In the genomic region with DNA sequence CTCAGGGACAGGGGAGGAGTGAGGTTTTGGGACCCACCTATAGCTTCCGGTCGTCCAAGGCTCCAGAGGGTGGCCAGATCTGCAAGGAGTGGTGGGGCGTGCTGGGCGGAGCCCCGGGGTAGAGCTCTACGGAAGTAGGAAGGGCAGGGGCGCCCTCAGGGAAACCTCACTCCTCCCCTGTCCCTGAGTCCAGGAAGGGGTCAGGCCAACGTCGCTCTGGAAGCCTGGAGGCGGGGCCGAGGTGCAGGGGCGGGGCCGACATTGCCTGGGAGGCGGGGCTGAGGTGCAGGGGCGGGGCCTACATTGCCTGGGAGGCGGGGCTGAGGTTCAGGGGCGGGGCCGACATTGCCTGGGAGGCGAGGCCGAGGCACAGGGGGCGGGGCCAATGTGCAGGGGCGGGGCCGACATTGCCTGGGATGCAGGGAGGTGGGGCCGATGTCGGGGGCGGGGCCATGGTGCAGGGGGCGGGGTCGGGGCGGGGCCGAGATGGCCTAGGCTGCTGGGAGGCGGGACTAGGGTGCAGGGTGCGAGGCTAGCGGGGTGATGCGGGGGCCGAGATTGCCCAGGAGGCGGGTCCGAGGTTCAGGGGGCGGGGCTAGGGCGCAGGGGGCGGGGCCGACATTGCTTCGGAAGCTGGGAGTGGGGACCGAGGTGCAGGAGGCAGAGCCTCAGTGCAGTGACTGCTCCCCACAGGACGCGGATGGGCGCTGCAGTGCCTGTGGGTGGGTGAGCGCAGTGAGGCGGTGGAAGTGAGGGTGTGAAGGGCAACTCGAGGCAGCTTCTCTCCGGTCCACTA, we compare ENCODE assay signal across 8 cellular contexts. TPM values are rescaled to one million over a fixed set of nuclear protein-coding genes. Genes with fewer than 3 reads are reported as not detected.
DNase-seq lines count a peak whose midpoint lies in the region; ATAC-seq and TF ChIP-seq lines count a peak whose summit lies in the region.

No MANE protein-coding gene starts in this region.

- H3K27me3 ChIP-seq in DND-41 (ENCODE audit: insufficient read depth, low read length, poor library complexity): no peaks in the 10 kb centered on the region
- H3K27me3 ChIP-seq in duodenal mucosa (ENCODE audit: control insufficient read depth in 1 of 2, insufficient read depth in 2 of 2, low read length in 2 of 2): peaks cover 0 to 12% of the 10 kb centered on the region in 2 donors
- no peaks in the 10 kb centered on the region for H3K27me3 ChIP-seq in mesendoderm (ENCODE audit: insufficient read depth, low read length, poor library complexity)

- no CpG with 5 or more reads among the region's 50 CpGs for WGBS in mesendoderm (ENCODE audit: extremely low coverage, insufficient coverage, low lambda C conversion rate)

- ATAC-seq in DND-41 (ENCODE audit: insufficient read depth, low read depth): peak; percentile 29; the same call in 1 of the 3 replicates
- peak; percentile 73 to 77 for ATAC-seq in stimulated activated naive B cell treated with anti-CD40 and anti-IgM and Interleukin-4, amounts not matched to agents 10 μg/mL and 1 μg/mL and 100 μg/mL, for 72 hours (replicated peaks)
- no peak for ATAC-seq in GM18909 (IDR thresholded peaks at IDR 0.05; ENCODE audit: poor library complexity, unreplicated experiment)
- ATAC-seq in HG02981 (IDR thresholded peaks at IDR 0.05; ENCODE audit: unreplicated experiment): no peak

- H3K9ac ChIP-seq in DND-41 (ENCODE audit: low read depth, low read length) (no peak overlapping the region), duodenal mucosa (ENCODE audit: low read depth in 1 of 2, low read length in 2 of 2) (peak overlapping the region in 1 of 2 donors; percentile 57), mesendoderm (ENCODE audit: low read length) (peak overlapping the region; percentile 56)

- no peak overlapping the region for H3K18ac ChIP-seq in mesendoderm (ENCODE audit: low read length)

- H4K5ac ChIP-seq in mesendoderm (ENCODE audit: low read length): no peak overlapping the region

- H3K27ac Mint-ChIP-seq in stimulated activated naive B cell treated with anti-CD40 and anti-IgM and Interleukin-4, amounts not matched to agents 10 μg/mL and 1 μg/mL and 100 μg/mL, for 72 hours: no peak overlapping the region

- DNase-seq in DND-41 (peak; percentile 47), MV-4-11 (lab: John Stamatoyannopoulos, UW) (peak; percentile 98), mesendoderm (peak; percentile 87)
- DNase-seq in activated CD4-positive, alpha-beta T cell treated with anti-CD3 and anti-CD28 coated beads, Interleukin-2, amount 50 U/mL, for 1 hour: peak; percentile 68
- peak; percentile 38 for DNase-seq in stimulated activated naive B cell treated with anti-CD40 and anti-IgM and Interleukin-4, amounts not matched to agents 10 μg/mL and 1 μg/mL and 100 μg/mL, for 72 hours

- H2AFZ ChIP-seq in DND-41 (ENCODE audit: low read depth, low read length): no peak overlapping the region

- H3K9me3 ChIP-seq in DND-41 (ENCODE audit: insufficient read depth, low read length, severe bottlenecking) (no peaks in the 10 kb centered on the region), duodenal mucosa (ENCODE audit: control insufficient read depth in 1 of 2, low read length in 2 of 2) (peaks cover 0 to 2% of the 10 kb centered on the region in 2 donors)

- no peak overlapping the region for H2BK120ac ChIP-seq in mesendoderm (ENCODE audit: low read depth, low read length)

- no peak overlapping the region for H3K4me2 ChIP-seq in DND-41 (ENCODE audit: insufficient read depth, low read length)
- H3K4me2 ChIP-seq in mesendoderm (ENCODE audit: low read length): peak overlapping the region; percentile 71

- H3K36me3 ChIP-seq in DND-41 (ENCODE audit: insufficient read depth, low read length): no peaks in the 10 kb centered on the region
- H3K36me3 ChIP-seq in duodenal mucosa (ENCODE audit: control insufficient read depth in 1 of 2, insufficient read depth in 2 of 2, low read length in 2 of 2): no peaks in the 10 kb centered on the region
- no peaks in the 10 kb centered on the region for H3K36me3 ChIP-seq in mesendoderm (ENCODE audit: control insufficient read depth, insufficient read depth, low read length)

- H3K4me1 Mint-ChIP-seq in stimulated activated naive B cell treated with anti-CD40 and anti-IgM and Interleukin-4, amounts not matched to agents 10 μg/mL and 1 μg/mL and 100 μg/mL, for 72 hours: peaks cover 5 to 10% of the 10 kb centered on the region in 2 donors

- no peak overlapping the region for H3K4ac ChIP-seq in mesendoderm (ENCODE audit: low read depth, low read length)

- peak overlapping the region; percentile 84 for H3K56ac ChIP-seq in mesendoderm (ENCODE audit: low read length)

- H3K4me3 ChIP-seq in DND-41 (ENCODE audit: low read depth in 1 of 2, low read length in 2 of 2) (no peak overlapping the region), duodenal mucosa (ENCODE audit: low read depth in 1 of 2, low read length in 2 of 2) (peak overlapping the region; percentile 31 to 61), mesendoderm (ENCODE audit: low read length) (no peak overlapping the region)

- no peaks in the 10 kb centered on the region for H4K20me1 ChIP-seq in DND-41 (ENCODE audit: insufficient read depth, low read length)

- H3K9me3 Mint-ChIP-seq in stimulated activated naive B cell treated with anti-CD40 and anti-IgM and Interleukin-4, amounts not matched to agents 10 μg/mL and 1 μg/mL and 100 μg/mL, for 72 hours: peaks cover 0 to 8% of the 10 kb centered on the region in 2 donors

- H3K4me1 ChIP-seq in DND-41 (ENCODE audit: insufficient read depth, low read length) (no peaks in the 10 kb centered on the region), duodenal mucosa (ENCODE audit: control insufficient read depth in 1 of 2, insufficient read depth in 2 of 2, low read length in 2 of 2) (peaks cover 5 to 6% of the 10 kb centered on the region in 2 donors), mesendoderm (ENCODE audit: control insufficient read depth, low read depth, low read length) (peaks cover 1% of the 10 kb centered on the region)

- peak overlapping the region; percentile 43 to 51 for H3K4me3 Mint-ChIP-seq in stimulated activated naive B cell treated with anti-CD40 and anti-IgM and Interleukin-4, amounts not matched to agents 10 μg/mL and 1 μg/mL and 100 μg/mL, for 72 hours

- peaks cover 0 to 3% of the 10 kb centered on the region in 2 donors for H3K36me3 Mint-ChIP-seq in stimulated activated naive B cell treated with anti-CD40 and anti-IgM and Interleukin-4, amounts not matched to agents 10 μg/mL and 1 μg/mL and 100 μg/mL, for 72 hours

- H3K27ac ChIP-seq in DND-41 (ENCODE audit: low read length): no peak overlapping the region
- H3K27ac ChIP-seq in duodenal mucosa (ENCODE audit: low read depth, low read length): no peak overlapping the region
- no peak overlapping the region for H3K27ac ChIP-seq in mesendoderm (ENCODE audit: low read depth, low read length)

- no peak for TF ChIP-seq CTCF in DND-41 (IDR thresholded peaks at IDR 0.05; ENCODE audit: borderline replicate concordance, extremely low read depth, low read length, poor library complexity, severe bottlenecking)

- no peak overlapping the region for H2BK5ac ChIP-seq in mesendoderm (ENCODE audit: low read length)

- H3K23ac ChIP-seq in mesendoderm (ENCODE audit: low read length): no peak overlapping the region

- H3K79me2 ChIP-seq in DND-41 (ENCODE audit: insufficient read depth, low read length): no peaks in the 10 kb centered on the region
- H3K79me2 ChIP-seq in mesendoderm (ENCODE audit: control insufficient read depth, insufficient read depth, low read length): no peaks in the 10 kb centered on the region

- H2BK15ac ChIP-seq in mesendoderm (replicated peaks; ENCODE audit: low read depth): no peak overlapping the region

- no peaks in the 10 kb centered on the region for H3K79me1 ChIP-seq in mesendoderm (ENCODE audit: low read length)

- H4K8ac ChIP-seq in mesendoderm (ENCODE audit: low read depth, low read length): no peak overlapping the region

- H2AK5ac ChIP-seq in mesendoderm (ENCODE audit: low read length): no peak overlapping the region

- H3K27me3 Mint-ChIP-seq in stimulated activated naive B cell treated with anti-CD40 and anti-IgM and Interleukin-4, amounts not matched to agents 10 μg/mL and 1 μg/mL and 100 μg/mL, for 72 hours: peaks cover 40 to 55% of the 10 kb centered on the region in 2 donors

RNA-seq across cellular contexts. Expression of a gene that starts 4.9 kb away (rescaled TPM):
- polyA plus RNA-seq in mesendoderm (2013, experiment 1 of 2): 2.0 TPM
- 2.1 TPM for polyA plus RNA-seq in mesendoderm (2013, experiment 2 of 2)

RNA-seq across cellular contexts. Expression of a gene that starts 8.6 kb away (rescaled TPM):
- 0.04 TPM for polyA plus RNA-seq in mesendoderm (2013, experiment 1 of 2)
- polyA plus RNA-seq in mesendoderm (2013, experiment 2 of 2): not detected

RNA-seq across cellular contexts. Expression of a gene that starts 27.7 kb away (rescaled TPM):
- 2.3 TPM for polyA plus RNA-seq in mesendoderm (2013, experiment 1 of 2)
- 2.6 TPM for polyA plus RNA-seq in mesendoderm (2013, experiment 2 of 2)

RNA-seq across cellular contexts. Expression of a gene that starts 40.8 kb away (rescaled TPM):
- polyA plus RNA-seq in mesendoderm (2013, experiment 1 of 2): 86.4 TPM
- 86.7 TPM for polyA plus RNA-seq in mesendoderm (2013, experiment 2 of 2)

RNA-seq across cellular contexts. Expression of a gene that starts 47.1 kb away (rescaled TPM):
- polyA plus RNA-seq in mesendoderm (2013, experiment 1 of 2): 0.11 TPM
- polyA plus RNA-seq in mesendoderm (2013, experiment 2 of 2): 0.14 TPM

Comparison
In these comparisons a context has a peak if more than half of its experiments do, and no peak if none do; other contexts are left out.
1. ATAC-seq: peak in DND-41 (single experiment) and stimulated activated naive B cell treated with anti-CD40 and anti-IgM and Interleukin-4, amounts not matched to agents 10 μg/mL and 1 μg/mL and 100 μg/mL, for 72 hours (2 of 2); none in GM18909 (single experiment) and HG02981 (single experiment).
2. DNase-seq: peak in every context shown above with its lines; median percentile 98 in MV-4-11; 87 in mesendoderm; 68 in activated CD4-positive, alpha-beta T cell treated with anti-CD3 and anti-CD28 coated beads, Interleukin-2, amount 50 U/mL, for 1 hour; 47 in DND-41; 38 in stimulated activated naive B cell treated with anti-CD40 and anti-IgM and Interleukin-4, amounts not matched to agents 10 μg/mL and 1 μg/mL and 100 μg/mL, for 72 hours.
3. H3K4me3 ChIP-seq: peak in duodenal mucosa (2 of 2); none in DND-41 (0 of 2) and mesendoderm (single experiment).